In the genomic region with DNA sequence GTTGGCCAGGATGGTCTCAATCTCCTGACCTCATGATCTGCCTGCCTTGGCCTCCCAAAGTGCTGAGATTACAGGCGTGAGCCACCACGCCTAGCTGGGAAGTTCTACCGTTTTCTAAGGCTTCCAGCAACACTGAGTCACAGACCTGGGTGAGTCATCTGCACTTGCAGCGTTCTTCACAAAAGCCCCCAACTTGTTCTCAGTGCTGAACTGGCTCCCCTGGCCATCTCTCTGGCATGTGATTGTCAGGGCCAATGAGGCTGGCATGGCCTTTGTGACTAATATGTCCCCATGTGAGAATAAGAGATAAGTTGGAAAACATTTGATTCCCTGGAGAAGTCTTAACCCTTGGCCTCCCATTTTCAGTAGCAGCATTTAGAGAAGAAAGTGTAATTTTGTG, we compare ENCODE assay signal across 14 cellular contexts.
DNase-seq lines count a peak whose midpoint lies in the region; ATAC-seq and TF ChIP-seq lines count a peak whose summit lies in the region.
"Had no signal": no experiment of that assay in that cellular context is flagged by ENCODE, and none has a peak within 500 bp of the region (broad histone marks: within the 10 kb centered on the region; RNA-seq: fewer than 3 reads in every experiment).

No MANE protein-coding gene starts in this region.

- ATAC-seq in left colon: no peak
- ATAC-seq: T-helper 17 cell had no signal

- no peak overlapping the region for H3K4me3 ChIP-seq in fibroblast of pulmonary artery (replicated peaks; ENCODE audit: low read depth, low read length)
- H3K4me3 ChIP-seq: tibial artery had no signal

- POLR2A ChIA-PET in RWPE1 (lab: Yijun Ruan, JAX; ENCODE audit: low non-redundant PET): no interaction called here

- CTCF ChIA-PET in RWPE1 (lab: Yijun Ruan, JAX): interaction anchor here (0.6 kb wide), 1 partner anchor 15 kb away, joined by 3 read pairs; no protein-coding TSS in a partner anchor

- intact Hi-C loops in left colon (cut with DNase I, micrococcal nuclease): no loop called here

- DNase-seq in 8988T (peak; percentile 19), AG20443 (ENCODE audit: low spot score) (peak; percentile 25), RWPE1 (ENCODE audit: low spot score) (peak; percentile 22), fibroblast of pulmonary artery (ENCODE audit: low read depth) (peak; percentile 9), DMS114 treated with DMSO at 0.1 percent for 48 hours (lab: John Stamatoyannopoulos, UW; ENCODE audit: unreplicated experiment) (no peak), left colon (no peak), NCI-H2196 (lab: John Stamatoyannopoulos, UW; ENCODE audit: unreplicated experiment) (no peak), AML-193 (lab: John Stamatoyannopoulos, UW) (no peak)
- DNase-seq: activated CD4-positive, alpha-beta T cell treated with anti-CD3 and anti-CD28 coated beads, Interleukin-2, amount 10 ng/mL, durations not matched to agents 24 days and 14 days; cerebellar nuclear complex; NCI-H82; T-helper 17 cell had no signal

- H3K27ac ChIP-seq in RWPE1: no peak overlapping the region
- H3K27ac ChIP-seq: parathyroid adenoma had no signal

- TF ChIP-seq CTCF in RWPE1 (conservative IDR thresholded peaks at IDR 0.05; ENCODE audit: low read depth) (no peak), fibroblast of pulmonary artery (IDR thresholded peaks at IDR 0.05; ENCODE audit: low read length, missing control alignments) (no peak)

Comparison
In these comparisons a context has a peak if more than half of its experiments do, and no peak if none do; other contexts are left out.
1. DNase-seq: peak in 8988T (single experiment), AG20443 (single experiment), RWPE1 (single experiment) and fibroblast of pulmonary artery (single experiment); none in DMS114 treated with DMSO at 0.1 percent for 48 hours (single experiment), left colon (0 of 2), NCI-H2196 (single experiment) and AML-193 (0 of 2).